ENCODE assay signal across 1 cellular context in genomic region chrX:86604620-86605019, GRCh38.
TF ChIP-seq lines count a peak whose summit lies in the region.

No MANE protein-coding gene starts in this region.

TF ChIP-seq in HEK293, 187 proteins besides CTCF, POLR2A, EP300 and RAD21 (continued from another document):
- TF ChIP-seq ATF2 (tag by site-specific recombination; IDR thresholded peaks at IDR 0.05; ENCODE audit: low read depth) = peak; percentile 34; the same call in 1 of the 2 replicates
